Comparison of ENCODE assay signal across 9 cellular contexts in genomic region chr19:58563034-58563573, GRCh38. TPM values are rescaled to one million over a fixed set of nuclear protein-coding genes. Genes with fewer than 3 reads are reported as not detected.
DNase-seq lines count a peak whose midpoint lies in the region; ATAC-seq and TF ChIP-seq lines count a peak whose summit lies in the region.
"Had no signal": no experiment of that assay in that cellular context is flagged by ENCODE, and none has a peak within 500 bp of the region (broad histone marks: within the 10 kb centered on the region; RNA-seq: fewer than 3 reads in every experiment).

No MANE protein-coding gene starts in this region.

- TF ChIP-seq CTCF in brain microvascular endothelial cell (IDR thresholded peaks at IDR 0.05; ENCODE audit: low read depth, low read length, missing control alignments): no peak
- no peak for TF ChIP-seq CTCF in transverse colon (IDR thresholded peaks at IDR 0.05)

- H3K4me1 ChIP-seq in transverse colon (peaks cover 25 to 37% (median 29%) of the 10 kb centered on the region in 4 donors), SJCRH30 (peaks cover 3% of the 10 kb centered on the region; the same call in 1 of the 2 replicates)

- 4% methylated on average over 34 of the region's 40 CpGs; no CpG with 5 or more reads in 1 of the 2 donors for WGBS in transverse colon (ENCODE audit: low coverage in 1 of 2), 2 donors

- no peak for TF ChIP-seq EP300 in transverse colon (IDR thresholded peaks at IDR 0.05; ENCODE audit: low read depth)

- H3K36me3 Mint-ChIP-seq in activated naive CD4-positive, alpha-beta T cell treated with anti-CD3 and anti-CD28 coated beads, Interleukin-2, amount 50 U/mL, for 24 hours: peaks cover under 1% of the 10 kb centered on the region
- peaks cover 1% of the 10 kb centered on the region for H3K36me3 Mint-ChIP-seq in memory B cell

- peaks cover 37% of the 10 kb centered on the region for H3K4me1 Mint-ChIP-seq in activated naive CD4-positive, alpha-beta T cell treated with anti-CD3 and anti-CD28 coated beads, Interleukin-2, amount 50 U/mL, for 24 hours
- H3K4me1 Mint-ChIP-seq in memory B cell: peaks cover 27% of the 10 kb centered on the region

- intact Hi-C loops in transverse colon (cut with DNase I; ENCODE audit: low total_unique reads): no loop called here

- TF ChIP-seq POLR2A in transverse colon (IDR thresholded peaks at IDR 0.05): no peak

- H3K9me3 ChIP-seq in transverse colon: no peaks in the 10 kb centered on the region
- H3K9me3 ChIP-seq in SJCRH30 (replicated peaks): no peaks in the 10 kb centered on the region

- peak overlapping the region; percentile 90 for H3K4me3 Mint-ChIP-seq in activated naive CD4-positive, alpha-beta T cell treated with anti-CD3 and anti-CD28 coated beads, Interleukin-2, amount 50 U/mL, for 24 hours
- peak overlapping the region; percentile 90 for H3K4me3 Mint-ChIP-seq in memory B cell

- ATAC-seq in memory B cell (ENCODE audit: low read depth): peak; percentile 2
- ATAC-seq: Panc1 had no signal

- H3K27me3 ChIP-seq in brain microvascular endothelial cell (replicated peaks) (no peaks in the 10 kb centered on the region), transverse colon (no peaks in the 10 kb centered on the region), SJCRH30 (no peaks in the 10 kb centered on the region)

- H3K36me3 ChIP-seq in brain microvascular endothelial cell (replicated peaks): peaks cover 3% of the 10 kb centered on the region
- no peaks in the 10 kb centered on the region for H3K36me3 ChIP-seq in transverse colon
- no peaks in the 10 kb centered on the region for H3K36me3 ChIP-seq in SJCRH30

- H3K27ac ChIP-seq in brain microvascular endothelial cell (no peak overlapping the region), transverse colon (peak overlapping the region; percentile 12 to 70 (median 57)), SJCRH30 (no peak overlapping the region)

- in situ Hi-C loops in brain microvascular endothelial cell (cut with HindIII; ENCODE audit: low pct_ligation_motif_present, low sequenced_read_pairs) (no loop called here), transverse colon (cut with MboI; ENCODE audit: low pct_ligation_motif_present in 1 of 4, low pct_unique_long_range_greater_than_20kb in 1 of 4, low sequenced_read_pairs in 3 of 4) (no loop called here)

- no peaks in the 10 kb centered on the region for H3K27me3 Mint-ChIP-seq in activated naive CD4-positive, alpha-beta T cell treated with anti-CD3 and anti-CD28 coated beads, Interleukin-2, amount 50 U/mL, for 24 hours
- no peaks in the 10 kb centered on the region for H3K27me3 Mint-ChIP-seq in memory B cell

- peak overlapping the region; percentile 3 for H3K4me3 ChIP-seq in brain microvascular endothelial cell (ENCODE audit: low read depth, low read length)
- peak overlapping the region; percentile 18 to 42 (median 32) for H3K4me3 ChIP-seq in transverse colon
- H3K4me3 ChIP-seq in SJCRH30: no peak overlapping the region

- no peak overlapping the region for H3K27ac Mint-ChIP-seq in activated naive CD4-positive, alpha-beta T cell treated with anti-CD3 and anti-CD28 coated beads, Interleukin-2, amount 50 U/mL, for 24 hours
- no peak overlapping the region for H3K27ac Mint-ChIP-seq in memory B cell

- H3K9me3 Mint-ChIP-seq in activated naive CD4-positive, alpha-beta T cell treated with anti-CD3 and anti-CD28 coated beads, Interleukin-2, amount 50 U/mL, for 24 hours: no peaks in the 10 kb centered on the region
- no peaks in the 10 kb centered on the region for H3K9me3 Mint-ChIP-seq in memory B cell

- no peak for DNase-seq in activated naive CD4-positive, alpha-beta T cell treated with Interleukin-2 at 50 U/mL for 16 hours
- DNase-seq in brain microvascular endothelial cell: no peak
- DNase-seq in memory B cell (ENCODE audit: low spot score in 2 of 2): no peak
- DNase-seq in transverse colon: no peak
- DNase-seq in SKM-1 (lab: John Stamatoyannopoulos, UW; ENCODE audit: unreplicated experiment): no peak
- no peak for DNase-seq in NCI-H2107 treated with DMSO at 0.1 percent for 48 hours (lab: John Stamatoyannopoulos, UW; ENCODE audit: unreplicated experiment)
- no peak for DNase-seq in SJCRH30

RNA-seq across cellular contexts. Expression of gene UBE2M, which starts 4.7 kb away (rescaled TPM):
- total RNA-seq in transverse colon: 10 to 100 TPM; 24.2 to 56.9 (median 26.7) TPM
- total RNA-seq in SJCRH30 (2014; rRNA removed; shearing (Covaris generic)): 62.8 and 72.0 TPM in 2 replicates

RNA-seq across cellular contexts. Expression of gene CHMP2A, which starts 8.2 kb away (rescaled TPM):
- 100 to 1,000 TPM in 3 of 4 donors, 10 to 100 TPM in 1; 24.7 to 194 (median 141) TPM for total RNA-seq in transverse colon
- 40.1 and 44.9 TPM in 2 replicates for total RNA-seq in SJCRH30 (2014; rRNA removed; shearing (Covaris generic))

RNA-seq across cellular contexts. Expression of gene MZF1, which starts 10.0 kb away (rescaled TPM):
- 100 to 1,000 TPM in 1 of 4 donors, 10 to 100 TPM in 3; 45.5 to 113 (median 67.1) TPM for total RNA-seq in transverse colon
- total RNA-seq in SJCRH30 (2014; rRNA removed; shearing (Covaris generic)): 6.0 and 6.5 TPM in 2 replicates

RNA-seq across cellular contexts. Expression of gene TRIM28, which starts 19.2 kb away (rescaled TPM):
- 100 to 1,000 TPM; 180 to 694 (median 297) TPM for total RNA-seq in transverse colon
- total RNA-seq in SJCRH30 (2014; rRNA removed; shearing (Covaris generic)): 586 and 615 TPM in 2 replicates

RNA-seq across cellular contexts. Expression of gene ZBTB45, which starts 43.5 kb away (rescaled TPM):
- 10 to 100 TPM; 12.8 to 24.7 (median 18.1) TPM for total RNA-seq in transverse colon
- total RNA-seq in SJCRH30 (2014; rRNA removed; shearing (Covaris generic)): 5.1 and 5.5 TPM in 2 replicates

Comparison
In these comparisons a context has a peak if more than half of its experiments do, and no peak if none do; other contexts are left out.
1. H3K27ac ChIP-seq: peak in transverse colon (4 of 4); none in brain microvascular endothelial cell (single experiment) and SJCRH30 (single experiment).